21 cellular contexts compared by ENCODE assay signal in genomic region chr18:40553029-40553428, GRCh38.
DNase-seq lines count a peak whose midpoint lies in the region; ATAC-seq, FAIRE-seq and TF ChIP-seq lines count a peak whose summit lies in the region.
"Had no signal": no experiment of that assay in that cellular context is flagged by ENCODE, and none has a peak within 500 bp of the region (broad histone marks: within the 10 kb centered on the region; RNA-seq: fewer than 3 reads in every experiment).

No MANE protein-coding gene starts in this region.

- H3K4me1 ChIP-seq in GM23338 (ENCODE audit: insufficient read depth) (no peaks in the 10 kb centered on the region), mesendoderm (ENCODE audit: control insufficient read depth, low read depth, low read length) (no peaks in the 10 kb centered on the region), MM.1S (ENCODE audit: low read length) (no peaks in the 10 kb centered on the region)

- H2BK5ac ChIP-seq in mesendoderm (ENCODE audit: low read length) = no peak overlapping the region

- H3K23ac ChIP-seq in mesendoderm (ENCODE audit: low read length) = no peak overlapping the region

- no peak overlapping the region for H4K5ac ChIP-seq in mesendoderm (ENCODE audit: low read length)

- H3K4ac ChIP-seq in mesendoderm (ENCODE audit: low read depth, low read length) = peak overlapping the region; percentile 31

- no peak overlapping the region for H3K4me2 ChIP-seq in GM23338
- H3K4me2 ChIP-seq in mesendoderm (ENCODE audit: low read length) = no peak overlapping the region
- H3K4me2 ChIP-seq in MM.1S (ENCODE audit: low read depth, low read length) = no peak overlapping the region
- H3K4me2 ChIP-seq: BLaER1 treated with 17β-estradiol and CSF1 and Interleukin-3, amounts not matched to agents 10 nM and 100 nM had no signal

- H2AFZ ChIP-seq in GM23338 (peak overlapping the region; percentile 41), MM.1S (ENCODE audit: low read length) (no peak overlapping the region)

- H4K8ac ChIP-seq in mesendoderm (ENCODE audit: low read depth, low read length) = peak overlapping the region; percentile 86

- no peak for TF ChIP-seq CTCF in GM23338 (conservative IDR thresholded peaks at IDR 0.05; ENCODE audit: low read depth in 2 of 2)
- TF ChIP-seq CTCF in MM.1S (IDR thresholded peaks at IDR 0.05; ENCODE audit: low read length) = no peak

- H4K20me1 ChIP-seq in GM23338 (replicated peaks; ENCODE audit: insufficient read depth) (no peaks in the 10 kb centered on the region), MM.1S (ENCODE audit: insufficient read depth, low read length) (no peaks in the 10 kb centered on the region)
- H4K20me1 ChIP-seq: BLaER1 treated with 17β-estradiol and CSF1 and Interleukin-3, amounts not matched to agents 10 nM and 100 nM had no signal

- H2BK120ac ChIP-seq in mesendoderm (ENCODE audit: low read depth, low read length) = no peak overlapping the region

- FAIRE-seq in GM12892 (lab: Jason Lieb, UNC) = no peak
- FAIRE-seq: GM12891, GM18507, H54, HepG2 had no signal

- H3K18ac ChIP-seq in mesendoderm (ENCODE audit: low read length) = peak overlapping the region; percentile 39

- H3K4me3 ChIP-seq in GM23338 (no peak overlapping the region), mesendoderm (ENCODE audit: low read length) (no peak overlapping the region), MM.1S (ENCODE audit: low read length) (no peak overlapping the region), MG63 (no peak overlapping the region)
- H3K4me3 ChIP-seq: BLaER1 treated with 17β-estradiol and CSF1 and Interleukin-3, amounts not matched to agents 10 nM and 100 nM had no signal

- H3K4me1 Mint-ChIP-seq in GM23338 = peaks cover 6% of the 10 kb centered on the region; the same call in 2 of the 3 replicates

- H3K9me2 ChIP-seq in GM23338 (ENCODE audit: insufficient read depth) (no peaks in the 10 kb centered on the region; the same call in 1 of the 2 replicates), MM.1S (replicated peaks; ENCODE audit: insufficient read depth, low read length) (no peaks in the 10 kb centered on the region)

- H3K79me2 ChIP-seq in GM23338 (replicated peaks; ENCODE audit: insufficient read depth) (no peaks in the 10 kb centered on the region), mesendoderm (ENCODE audit: control insufficient read depth, insufficient read depth, low read length) (no peaks in the 10 kb centered on the region), MM.1S (ENCODE audit: low read length) (no peaks in the 10 kb centered on the region)

- H3K56ac ChIP-seq in mesendoderm (ENCODE audit: low read length) = no peak overlapping the region

- no peaks in the 10 kb centered on the region for H3K36me3 ChIP-seq in GM23338 (ENCODE audit: insufficient read depth)
- no peaks in the 10 kb centered on the region for H3K36me3 ChIP-seq in mesendoderm (ENCODE audit: control insufficient read depth, insufficient read depth, low read length)
- no peaks in the 10 kb centered on the region for H3K36me3 ChIP-seq in MM.1S (replicated peaks; ENCODE audit: insufficient read depth, low read length)
- no peaks in the 10 kb centered on the region for H3K36me3 ChIP-seq in MG63
- H3K36me3 ChIP-seq: BLaER1 treated with 17β-estradiol and CSF1 and Interleukin-3, amounts not matched to agents 10 nM and 100 nM had no signal

- no peak overlapping the region for H3K4me3 Mint-ChIP-seq in GM23338
- H3K4me3 Mint-ChIP-seq: CD8-positive, alpha-beta T cell had no signal

- no peak for DNase-seq in GM23338 (ENCODE audit: low spot score)
- peak; percentile 17 for DNase-seq in NCI-H226
- DNase-seq in caudate nucleus (lab: John Stamatoyannopoulos, UW) = peak in 13 of 61 donors; percentile 3 to 63 (median 11)
- no peak for DNase-seq in mesendoderm
- DNase-seq in MM.1S = no peak
- no peak for DNase-seq in GM12892 (ENCODE audit: insufficient read length)
- no peak for DNase-seq in MG63
- DNase-seq: CD8-positive, alpha-beta T cell; KG1; NCI-H1092 treated with DMSO at 0.1 percent for 48 hours; NCI-H146; NCI-H2081; NCI-H524; NCI-H82; OCI-M1; SHP77 treated with DMSO at 0.1 percent for 48 hours had no signal

- no peak overlapping the region for H3K27ac Mint-ChIP-seq in GM23338
- H3K27ac Mint-ChIP-seq: CD8-positive, alpha-beta T cell had no signal

- no peak overlapping the region for H2BK15ac ChIP-seq in mesendoderm (replicated peaks; ENCODE audit: low read depth)

- H2AK5ac ChIP-seq in mesendoderm (ENCODE audit: low read length) = no peak overlapping the region

- H3F3A ChIP-seq in GM23338 (replicated peaks; ENCODE audit: low read depth) (no peaks in the 10 kb centered on the region), MM.1S (ENCODE audit: insufficient read depth, low read length) (no peaks in the 10 kb centered on the region)

- H3K9me3 ChIP-seq in MM.1S (replicated peaks; ENCODE audit: insufficient read depth, low read length) (no peaks in the 10 kb centered on the region), MG63 (no peaks in the 10 kb centered on the region)
- H3K9me3 ChIP-seq: BLaER1 treated with 17β-estradiol and CSF1 and Interleukin-3, amounts not matched to agents 10 nM and 100 nM had no signal

- TF ChIP-seq POLR2A in GM12892 (IDR thresholded peaks at IDR 0.05; ENCODE audit: low read depth, low read length) = no peak

- no peaks in the 10 kb centered on the region for H3K9me3 Mint-ChIP-seq in GM23338

- H3K36me3 Mint-ChIP-seq in GM23338 (ENCODE audit: low read depth) = no peaks in the 10 kb centered on the region
- H3K36me3 Mint-ChIP-seq: CD8-positive, alpha-beta T cell had no signal

- ATAC-seq in GM23338 = no peak
- ATAC-seq: CD8-positive, alpha-beta T cell; HepG2 had no signal

- no peaks in the 10 kb centered on the region for H3K79me1 ChIP-seq in mesendoderm (ENCODE audit: low read length)

- H3K9ac ChIP-seq in mesendoderm (ENCODE audit: low read length) = no peak overlapping the region
- H3K9ac ChIP-seq in MM.1S (ENCODE audit: low read length) = no peak overlapping the region
- H3K9ac ChIP-seq: BLaER1 treated with 17β-estradiol and CSF1 and Interleukin-3, amounts not matched to agents 10 nM and 100 nM had no signal

- H3K27me3 Mint-ChIP-seq in GM23338 (ENCODE audit: insufficient read depth, low read depth, poor library complexity) = no peaks in the 10 kb centered on the region

- H3K27me3 ChIP-seq in GM23338 (ENCODE audit: insufficient read depth) (no peaks in the 10 kb centered on the region), mesendoderm (ENCODE audit: insufficient read depth, low read length, poor library complexity) (no peaks in the 10 kb centered on the region), MM.1S (replicated peaks; ENCODE audit: insufficient read depth, low read length) (no peaks in the 10 kb centered on the region), MG63 (no peaks in the 10 kb centered on the region)
- H3K27me3 ChIP-seq: BLaER1 treated with 17β-estradiol and CSF1 and Interleukin-3, amounts not matched to agents 10 nM and 100 nM had no signal

- H3K27ac ChIP-seq in GM23338 (ENCODE audit: low read depth) = no peak overlapping the region
- peak overlapping the region; percentile 82 for H3K27ac ChIP-seq in caudate nucleus (ENCODE audit: low read depth, low read length)
- no peak overlapping the region for H3K27ac ChIP-seq in mesendoderm (ENCODE audit: low read depth, low read length)
- no peak overlapping the region for H3K27ac ChIP-seq in MM.1S (ENCODE audit: low read length)
- H3K27ac ChIP-seq: BLaER1 treated with 17β-estradiol and CSF1 and Interleukin-3, amounts not matched to agents 10 nM and 100 nM had no signal

TF ChIP-seq in GM23338, 12 proteins besides CTCF, POLR2A, EP300 and RAD21 (continues in another document):
- TF ChIP-seq EZH2phosphoT487 (IDR thresholded peaks at IDR 0.05; ENCODE audit: unreplicated experiment) (no peak), ZNF114 (CRISPR knock-in tag; IDR thresholded peaks at IDR 0.05) (no peak), CREB1 (CRISPR knock-in tag; IDR thresholded peaks at IDR 0.05; ENCODE audit: low read depth) (no peak), EZH2 (IDR thresholded peaks at IDR 0.05; ENCODE audit: low read depth, unreplicated experiment) (no peak)
